In genomic region chr7:116574025-116574822, GRCh38 we compare ENCODE assay signal across 16 cellular contexts. TPM values are rescaled to one million over a fixed set of nuclear protein-coding genes. Genes with fewer than 3 reads are reported as not detected.
DNase-seq lines count a peak whose midpoint lies in the region; ATAC-seq and TF ChIP-seq lines count a peak whose summit lies in the region.
"Had no signal": no experiment of that assay in that cellular context is flagged by ENCODE, and none has a peak within 500 bp of the region (broad histone marks: within the 10 kb centered on the region; RNA-seq: fewer than 3 reads in every experiment).

No MANE protein-coding gene starts in this region.

- CTCF ChIA-PET in IMR-90 (lab: Yijun Ruan, JAX) = no interaction called here

- H3K9me3 Mint-ChIP-seq in natural killer cell treated with Interleukin-12 subunit alpha and Interleukin-12 subunit beta and Interleukin-15 and Interleukin-18, amount 100 ng/mL, for 72 hours = no peaks in the 10 kb centered on the region
- no peaks in the 10 kb centered on the region for H3K9me3 Mint-ChIP-seq in activated T-helper 2 cell treated with anti-CD3 and anti-CD28 coated beads, Interferon-gamma antibody, Interleukin-2, Interleukin-4, amounts not matched to agents 10 μg/mL and 5 μg/mL and 100 μg/mL, durations not matched to agents 14 hours and 24 hours and 36 hours
- H3K9me3 Mint-ChIP-seq: activated B cell treated with CpG ODN at 0.5 μM for 24 hours had no signal

- TF ChIP-seq POLR2A in IMR-90 (IDR thresholded peaks at IDR 0.05; ENCODE audit: low read depth, low read length) = no peak

- peak overlapping the region; percentile 86; the same call in 2 of the 3 replicates for H2BK15ac ChIP-seq in IMR-90 (ENCODE audit: low read depth, low read length)

- in situ Hi-C loops in IMR-90 (cut with MboI; ENCODE audit: low sequenced_read_pairs) = no loop called here

- peak overlapping the region; percentile 90 for H3K4ac ChIP-seq in IMR-90 (ENCODE audit: low read depth, low read length)

- intact Hi-C loops in IMR-90 (cut with micrococcal nuclease) = no loop called here
- intact Hi-C loops in left ventricle myocardium inferior (cut with micrococcal nuclease) = no loop called here
- intact Hi-C loops in activated T-helper 2 cell treated with anti-CD3 and anti-CD28 coated beads, Interferon-gamma antibody, Interleukin-2, Interleukin-4, amounts not matched to agents 10 μg/mL and 5 μg/mL and 100 μg/mL, durations not matched to agents 14 hours and 24 hours and 36 hours (cut with micrococcal nuclease) = no loop called here

- peak overlapping the region; percentile 69 for H3K14ac ChIP-seq in IMR-90 (replicated peaks; ENCODE audit: low read depth, low read length)

- no peak overlapping the region for H3K56ac ChIP-seq in IMR-90 (ENCODE audit: extremely low read depth, insufficient read depth, low read length)

- POLR2A ChIA-PET in IMR-90 (lab: Charles Lee; ENCODE audit: unreplicated experiment) = no interaction called here

- H3K27ac ChIP-seq in ACC112 (ENCODE audit: low read depth, low read length) (peak overlapping the region; percentile 62), IMR-90 (ENCODE audit: insufficient read depth, low read length) (peak overlapping the region; percentile 50; the same call in 1 of the 2 replicates), left ventricle myocardium inferior (replicated peaks) (peak overlapping the region; percentile 70)
- H3K27ac ChIP-seq: dorsolateral prefrontal cortex, HL-60, neutrophil, PC-9, uterus had no signal

- H3K27me3 Mint-ChIP-seq in natural killer cell treated with Interleukin-12 subunit alpha and Interleukin-12 subunit beta and Interleukin-15 and Interleukin-18, amount 100 ng/mL, for 72 hours = peaks cover 13 to 19% of the 10 kb centered on the region in 2 donors
- H3K27me3 Mint-ChIP-seq in activated T-helper 2 cell treated with anti-CD3 and anti-CD28 coated beads, Interferon-gamma antibody, Interleukin-2, Interleukin-4, amounts not matched to agents 10 μg/mL and 5 μg/mL and 100 μg/mL, durations not matched to agents 14 hours and 24 hours and 36 hours (ENCODE audit: low read depth) = peaks cover 17% of the 10 kb centered on the region

- H3K27me3 ChIP-seq in ACC112 (ENCODE audit: insufficient read depth, low read length) (no peaks in the 10 kb centered on the region), IMR-90 (ENCODE audit: control insufficient read depth, insufficient read depth, low read length) (no peaks in the 10 kb centered on the region), left ventricle myocardium inferior (ENCODE audit: low read depth) (no peaks in the 10 kb centered on the region)
- H3K27me3 ChIP-seq: neutrophil, uterus had no signal

- H3K9me1 ChIP-seq in IMR-90 (ENCODE audit: insufficient read depth, low read length) = peaks cover 16% of the 10 kb centered on the region

- H3K4me2 ChIP-seq in IMR-90 (ENCODE audit: low read depth, low read length) = no peak overlapping the region
- H3K4me2 ChIP-seq: PC-9 had no signal

- dilution Hi-C loops in IMR-90 (cut with HindIII; ENCODE audit: low sequenced_read_pairs, unreplicated experiment) = no loop called here

- H3K4me1 Mint-ChIP-seq in natural killer cell treated with Interleukin-12 subunit alpha and Interleukin-12 subunit beta and Interleukin-15 and Interleukin-18, amount 100 ng/mL, for 72 hours (ENCODE audit: low read depth in 2 of 2) = peaks cover 4 to 7% of the 10 kb centered on the region in 2 donors
- peaks cover 17% of the 10 kb centered on the region for H3K4me1 Mint-ChIP-seq in activated T-helper 2 cell treated with anti-CD3 and anti-CD28 coated beads, Interferon-gamma antibody, Interleukin-2, Interleukin-4, amounts not matched to agents 10 μg/mL and 5 μg/mL and 100 μg/mL, durations not matched to agents 14 hours and 24 hours and 36 hours (ENCODE audit: low read depth)

- H3K4me3 ChIP-seq in ACC112 (ENCODE audit: low read depth, low read length) (no peak overlapping the region), IMR-90 (ENCODE audit: insufficient read depth, low read depth, low read length) (no peak overlapping the region), left ventricle myocardium inferior (no peak overlapping the region)
- H3K4me3 ChIP-seq: dorsolateral prefrontal cortex, PC-9, uterus had no signal

- no CpG with 5 or more reads among the region's 2 CpGs for WGBS in IMR-90 (ENCODE audit: extremely low coverage in 2 of 2, insufficient read length in 1 of 2), 2 experiments

- H3K4me3 Mint-ChIP-seq in natural killer cell treated with Interleukin-12 subunit alpha and Interleukin-12 subunit beta and Interleukin-15 and Interleukin-18, amount 100 ng/mL, for 72 hours = no peak overlapping the region
- no peak overlapping the region for H3K4me3 Mint-ChIP-seq in activated T-helper 2 cell treated with anti-CD3 and anti-CD28 coated beads, Interferon-gamma antibody, Interleukin-2, Interleukin-4, amounts not matched to agents 10 μg/mL and 5 μg/mL and 100 μg/mL, durations not matched to agents 14 hours and 24 hours and 36 hours (ENCODE audit: low read depth)
- H3K4me3 Mint-ChIP-seq: activated B cell treated with CpG ODN at 0.5 μM for 24 hours had no signal

- H2AFZ ChIP-seq in ACC112 (ENCODE audit: low read length, unreplicated experiment) (peak overlapping the region; percentile 67), IMR-90 (replicated peaks; ENCODE audit: low read length, poor library complexity) (no peak overlapping the region)
- H2AFZ ChIP-seq: PC-9 had no signal

- peak overlapping the region; percentile 73; the same call in 1 of the 2 replicates for H3K18ac ChIP-seq in IMR-90 (ENCODE audit: low read depth, low read length)

- ATAC-seq in GM21390 (IDR thresholded peaks at IDR 0.05; ENCODE audit: unreplicated experiment) (peak; percentile 38), IMR-90 (ENCODE audit: low read depth) (no peak)
- ATAC-seq in natural killer cell treated with Interleukin-12 subunit alpha and Interleukin-12 subunit beta and Interleukin-15 and Interleukin-18, amount 100 ng/mL, for 72 hours = no peak

- TF ChIP-seq CTCF in IMR-90 (conservative IDR thresholded peaks at IDR 0.05; ENCODE audit: low read depth, low read length) = no peak
- no peak for TF ChIP-seq CTCF in left ventricle myocardium inferior (IDR thresholded peaks at IDR 0.05; ENCODE audit: borderline replicate concordance)

- no peaks in the 10 kb centered on the region for H4K20me1 ChIP-seq in IMR-90 (ENCODE audit: insufficient read depth, low read length)

- H3K4me1 ChIP-seq in ACC112 (ENCODE audit: control insufficient read depth, insufficient read depth, low read length, unreplicated experiment) = peaks cover 82% of the 10 kb centered on the region
- peaks cover 26% of the 10 kb centered on the region for H3K4me1 ChIP-seq in IMR-90 (ENCODE audit: control insufficient read depth, insufficient read depth, low read length)
- peaks cover 71% of the 10 kb centered on the region for H3K4me1 ChIP-seq in left ventricle myocardium inferior
- H3K4me1 ChIP-seq: uterus had no signal

- H2BK5ac ChIP-seq in IMR-90 (ENCODE audit: low read depth, low read length, poor library complexity, severe bottlenecking) = peak overlapping the region; percentile 73

- H3K9me3 ChIP-seq in IMR-90 (ENCODE audit: control insufficient read depth, insufficient read depth, low read length) (peaks cover 4% of the 10 kb centered on the region; the same call in 1 of the 2 replicates), left ventricle myocardium inferior (replicated peaks) (peaks cover 4% of the 10 kb centered on the region)
- H3K9me3 ChIP-seq: neutrophil, uterus had no signal

- H3K36me3 Mint-ChIP-seq in natural killer cell treated with Interleukin-12 subunit alpha and Interleukin-12 subunit beta and Interleukin-15 and Interleukin-18, amount 100 ng/mL, for 72 hours = no peaks in the 10 kb centered on the region
- H3K36me3 Mint-ChIP-seq in activated T-helper 2 cell treated with anti-CD3 and anti-CD28 coated beads, Interferon-gamma antibody, Interleukin-2, Interleukin-4, amounts not matched to agents 10 μg/mL and 5 μg/mL and 100 μg/mL, durations not matched to agents 14 hours and 24 hours and 36 hours (ENCODE audit: low read depth) = no peaks in the 10 kb centered on the region

- peak overlapping the region; percentile 89 for H2BK20ac ChIP-seq in IMR-90 (ENCODE audit: low read depth, low read length)

- H4K5ac ChIP-seq in IMR-90 (ENCODE audit: low read depth, low read length) = peak overlapping the region; percentile 38; the same call in 1 of the 2 replicates

- DNase-seq in IMR-90 (no peak), left ventricle myocardium inferior (no peak), NCI-H524 (lab: John Stamatoyannopoulos, UW) (no peak), DMS114 treated with DMSO at 0.1 percent for 48 hours (lab: John Stamatoyannopoulos, UW; ENCODE audit: unreplicated experiment) (no peak)
- no peak for DNase-seq in natural killer cell treated with Interleukin-12 subunit alpha and Interleukin-12 subunit beta and Interleukin-15 and Interleukin-18, amount 100 ng/mL, for 72 hours (ENCODE audit: low spot score)
- DNase-seq in activated T-helper 2 cell treated with anti-CD3 and anti-CD28 coated beads, Interferon-gamma antibody, Interleukin-2, Interleukin-4, amounts not matched to agents 10 μg/mL and 5 μg/mL and 100 μg/mL, durations not matched to agents 14 hours and 24 hours and 36 hours (ENCODE audit: low spot score) = no peak
- DNase-seq: activated B cell treated with CpG ODN at 0.5 μM for 24 hours; activated naive CD4-positive, alpha-beta T cell treated with anti-CD3 and anti-CD28 coated beads, Interleukin-2, amount 50 U/mL, for 16 hours; dorsolateral prefrontal cortex; NCI-H146; PC-9; uterus had no signal

- H3K9ac ChIP-seq in IMR-90 (ENCODE audit: low read depth, low read length) = no peak overlapping the region

- H3K36me3 ChIP-seq in ACC112 (ENCODE audit: insufficient read depth, low read length) (no peaks in the 10 kb centered on the region), IMR-90 (ENCODE audit: control insufficient read depth, insufficient read depth, low read length) (no peaks in the 10 kb centered on the region), left ventricle myocardium inferior (no peaks in the 10 kb centered on the region)
- H3K36me3 ChIP-seq: neutrophil, uterus had no signal

- no peak overlapping the region for H2AK9ac ChIP-seq in IMR-90 (replicated peaks; ENCODE audit: low read depth, low read length, poor library complexity)

- H4K91ac ChIP-seq in IMR-90 (ENCODE audit: insufficient read depth, low read depth, low read length) = peak overlapping the region; percentile 27

- no peak for TF ChIP-seq RAD21 in IMR-90 (IDR thresholded peaks at IDR 0.05; ENCODE audit: low read length)

- H3K79me1 ChIP-seq in IMR-90 (ENCODE audit: low read depth in 1 of 2, low read length in 2 of 2) = peaks cover 4 to 25% of the 10 kb centered on the region in 2 experiments; a peak in 2 of 4 replicates

- no peak overlapping the region for H3K27ac Mint-ChIP-seq in natural killer cell treated with Interleukin-12 subunit alpha and Interleukin-12 subunit beta and Interleukin-15 and Interleukin-18, amount 100 ng/mL, for 72 hours
- H3K27ac Mint-ChIP-seq in activated T-helper 2 cell treated with anti-CD3 and anti-CD28 coated beads, Interferon-gamma antibody, Interleukin-2, Interleukin-4, amounts not matched to agents 10 μg/mL and 5 μg/mL and 100 μg/mL, durations not matched to agents 14 hours and 24 hours and 36 hours = no peak overlapping the region
- H3K27ac Mint-ChIP-seq: activated B cell treated with CpG ODN at 0.5 μM for 24 hours had no signal

- H2AK5ac ChIP-seq in IMR-90 (ENCODE audit: low read depth, low read length) = peak overlapping the region; percentile 94; the same call in 1 of the 2 replicates

- no peaks in the 10 kb centered on the region for H3K79me2 ChIP-seq in ACC112 (ENCODE audit: control insufficient read depth, insufficient read depth, low read length, unreplicated experiment)

- BruUV-seq in IMR-90 (replicated peaks; lab: Mats Ljungman, UMichigan) = no TSS peak

- H4K8ac ChIP-seq in IMR-90 (ENCODE audit: low read depth in 2 of 2, low read length in 2 of 2) = peak overlapping the region; percentile 33 to 49; a peak in 2 of 4 replicates

- H2BK120ac ChIP-seq in IMR-90 (ENCODE audit: low read depth, low read length) = peak overlapping the region; percentile 94

- 0 out of 2 replicates have a peak overlapping the region, but pooled peaks have one; percentile 26 for H3K23ac ChIP-seq in IMR-90 (ENCODE audit: low read depth, low read length)

RNA-seq across cellular contexts. Expression of gene CAV1, which starts 49.4 kb away (rescaled TPM):
- total RNA-seq in IMR-90 (2012; rRNA removed) = 1,496 and 1,592 TPM in 2 replicates
- 1,549 and 1,808 TPM in 2 replicates for polyA plus RNA-seq in IMR-90 (2012; rRNA removed)
- polyA plus RNA-seq in IMR-90 (2012; cell fraction: cytosol; rRNA removed) = 1,102 and 4,328 TPM in 2 replicates
- 319 and 633 TPM in 2 replicates for polyA plus RNA-seq in IMR-90 (2012; cell fraction: nucleus; rRNA removed; ENCODE audit: low replicate concordance)
- total RNA-seq in left ventricle myocardium inferior = 266 TPM
- not detected for total RNA-seq in natural killer cell treated with Interleukin-12 subunit alpha and Interleukin-12 subunit beta and Interleukin-15 and Interleukin-18, amount 100 ng/mL, for 72 hours
- total RNA-seq in activated T-helper 2 cell treated with anti-CD3 and anti-CD28 coated beads, Interferon-gamma antibody, Interleukin-2, Interleukin-4, amounts not matched to agents 10 μg/mL and 5 μg/mL and 100 μg/mL, durations not matched to agents 14 hours and 24 hours and 36 hours = 0.41 and 0.57 TPM in 2 replicates

Comparison
In these comparisons a context has a peak if more than half of its experiments do, and no peak if none do; other contexts are left out.
1. RNA of gene CAV1, which starts 49.4 kb away (total RNA-seq): 1,496 to 1,592 TPM in IMR-90 and 266 TPM in left ventricle myocardium inferior (single experiment); 0.41 to 0.57 TPM in activated T-helper 2 cell treated with anti-CD3 and anti-CD28 coated beads, Interferon-gamma antibody, Interleukin-2, Interleukin-4, amounts not matched to agents 10 μg/mL and 5 μg/mL and 100 μg/mL, durations not matched to agents 14 hours and 24 hours and 36 hours and not detected in natural killer cell treated with Interleukin-12 subunit alpha and Interleukin-12 subunit beta and Interleukin-15 and Interleukin-18, amount 100 ng/mL, for 72 hours; every median in the first group is over 100 times any median in the second.
2. Peak in every context shown above with its lines, with median percentiles within 50 percentile points of each other: H3K27ac ChIP-seq.